In the genomic region with DNA sequence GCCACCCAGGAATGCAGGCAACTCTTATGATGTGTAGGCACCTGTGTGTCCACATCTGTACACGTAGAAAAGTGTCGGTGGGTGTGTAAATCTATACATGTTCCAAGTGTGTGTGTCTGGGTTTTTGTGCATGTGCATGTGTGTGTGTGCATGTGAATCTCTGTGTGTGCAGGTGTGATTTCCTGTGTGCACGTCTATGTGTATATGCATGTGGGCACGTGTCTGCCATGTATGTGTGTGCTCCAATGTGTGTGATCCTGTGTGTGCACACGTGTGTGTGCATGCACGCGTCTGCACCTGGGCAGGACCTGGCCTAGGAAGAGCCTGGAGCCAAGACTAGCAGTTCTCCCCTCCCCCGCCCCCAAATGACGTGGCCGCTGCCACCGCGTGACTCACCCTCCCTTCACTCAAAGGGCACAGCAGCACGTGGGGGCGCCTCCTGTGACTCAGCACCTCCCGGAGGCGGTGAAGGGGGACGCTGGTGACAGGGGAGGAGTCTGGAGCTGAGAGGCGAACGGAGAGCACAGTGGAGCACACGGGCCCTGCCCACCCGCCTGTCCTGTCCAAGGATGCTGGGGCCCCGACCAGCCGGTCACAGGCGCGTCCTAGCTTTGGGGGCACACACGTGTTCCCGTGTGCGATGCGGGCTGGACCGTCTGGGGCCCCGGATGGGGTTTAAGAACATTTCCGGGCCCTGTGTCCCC, we compare ENCODE assay signal across 8 cellular contexts. TPM values are rescaled to one million over a fixed set of nuclear protein-coding genes. Genes with fewer than 3 reads are reported as not detected.
A peak's percentile ranks its signal among the peaks of the same experiment; 100 is the strongest.
DNase-seq lines count a peak whose midpoint lies in the region; ATAC-seq and TF ChIP-seq lines count a peak whose summit lies in the region.

No MANE protein-coding gene starts in this region.

- intact Hi-C loops in aorta (cut with DNase I), result loop anchor here (2.0 to 10.0 kb wide), 2 partner anchors 34 to 46 kb away; no protein-coding TSS in a partner anchor

- H3K27me3 ChIP-seq in GM06990 (replicated peaks; ENCODE audit: control insufficient read depth, insufficient read depth, low read length) (no peaks in the 10 kb centered on the region), aorta (ENCODE audit: control insufficient read depth in 1 of 2, insufficient read depth in 2 of 2, low read length in 1 of 2) (no peaks in the 10 kb centered on the region)

- peak; percentile 93 for ATAC-seq in aorta (ENCODE audit: low FRiP score)

- no peaks in the 10 kb centered on the region for H3K9me3 ChIP-seq in aorta (ENCODE audit: control insufficient read depth, low read length)

- H3K4me3 ChIP-seq in GM06990 (replicated peaks; ENCODE audit: low read depth, low read length) (peak overlapping the region; percentile 62), aorta (ENCODE audit: low read length in 2 of 2) (peak overlapping the region; percentile 9 to 14)

- H3K4me1 ChIP-seq in aorta (ENCODE audit: control insufficient read depth in 1 of 2, insufficient read depth in 2 of 2, low read length in 2 of 2), result no peaks in the 10 kb centered on the region

- H3K36me3 ChIP-seq in GM06990 (ENCODE audit: control insufficient read depth, insufficient read depth, low read length) (no peaks in the 10 kb centered on the region), aorta (ENCODE audit: control insufficient read depth in 1 of 2, insufficient read depth in 2 of 2, low read length in 1 of 2) (no peaks in the 10 kb centered on the region)

- 8 to 9% methylated on average over 32 of the region's 32 CpGs for WGBS in aorta, 2 donors

- TF ChIP-seq CTCF in GM06990 (IDR thresholded peaks at IDR 0.05; ENCODE audit: insufficient read depth, low read length, poor library complexity, severe bottlenecking), result peak; percentile 4

- peak; percentile 95 for DNase-seq in GM06990 (ENCODE audit: extremely low read depth, insufficient read length)
- DNase-seq in HCEC 1CT, result peak; percentile 95
- DNase-seq in NAMALWA (ENCODE audit: low spot score), result peak; percentile 90
- peak; percentile 78 for DNase-seq in T1000 (lab: John Stamatoyannopoulos, UW)
- peak; percentile 97 for DNase-seq in astrocyte of the hippocampus (ENCODE audit: low read depth, low spot score)
- DNase-seq in hypothalamus (lab: John Stamatoyannopoulos, UW), result peak in 50 of 51 donors; percentile 44 to 96 (median 84)
- peak; percentile 75 for DNase-seq in retina
- peak; percentile 98 to 99 for DNase-seq in aorta

- H3K27ac ChIP-seq in aorta (ENCODE audit: low read depth in 1 of 2, low read length in 2 of 2), result peak overlapping the region in 1 of 2 donors; percentile 25

RNA-seq across cellular contexts. Expression of a gene that starts 10.1 kb away (rescaled TPM):
- 10 to 100 TPM; 41.4 to 74.9 TPM for total RNA-seq in aorta
- 10 to 100 TPM; 11.0 to 16.0 TPM for polyA plus RNA-seq in aorta

RNA-seq across cellular contexts. Expression of a gene that starts 41.9 kb away (rescaled TPM):
- not detected for total RNA-seq in aorta
- polyA plus RNA-seq in aorta, result under 1 TPM in 1 of 2 donors, not detected in 1; 0.05 TPM

RNA-seq across cellular contexts. Expression of a gene that starts 52.2 kb away (rescaled TPM):
- total RNA-seq in aorta, result 10 to 100 TPM; 31.2 to 41.6 TPM
- polyA plus RNA-seq in aorta, result 10 to 100 TPM; 12.6 to 43.5 TPM

RNA-seq across cellular contexts. Expression of a gene that starts 52.4 kb away (rescaled TPM):
- 10 to 100 TPM; 13.7 to 18.7 TPM for total RNA-seq in aorta
- polyA plus RNA-seq in aorta, result 10 to 100 TPM in 1 of 2 donors, 1 to 10 TPM in 1; 3.0 to 13.4 TPM
